17 cellular contexts compared by ENCODE assay signal in the genomic region with DNA sequence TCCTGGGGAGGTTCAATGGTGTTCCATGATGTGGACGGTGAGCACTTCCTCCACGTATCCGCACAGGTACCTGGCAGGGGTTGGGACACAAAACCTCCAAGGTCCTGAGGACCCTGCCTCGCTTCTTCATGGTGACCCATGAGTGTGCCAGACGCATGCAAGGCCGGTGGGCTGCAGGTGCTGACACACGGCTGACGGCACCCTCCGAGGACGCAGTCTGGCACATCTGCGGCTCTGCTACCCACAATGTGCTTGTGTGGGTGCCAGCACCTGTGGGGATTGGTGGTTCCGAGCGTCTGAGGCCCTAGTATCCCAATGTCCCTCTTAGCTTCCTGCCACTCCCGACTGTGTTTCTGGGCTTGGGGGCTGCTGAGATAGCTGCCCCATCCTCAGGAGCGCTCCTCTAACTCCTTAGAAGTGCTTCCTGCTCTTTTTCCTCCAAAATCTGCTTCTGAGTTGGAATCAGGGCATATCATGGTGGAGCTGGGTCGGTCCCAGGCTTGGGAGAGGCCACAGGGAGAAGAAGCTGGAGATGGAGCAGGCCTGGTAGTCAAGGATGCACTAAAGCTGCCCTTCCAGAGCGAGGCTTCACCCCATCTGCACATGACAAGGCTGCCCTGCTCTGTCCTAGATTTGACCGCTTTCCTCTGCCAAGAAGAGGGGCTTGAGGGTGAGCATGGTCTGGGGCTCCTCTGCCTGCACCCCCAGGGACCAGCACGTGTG. TPM values are rescaled to one million over a fixed set of nuclear protein-coding genes. Genes with fewer than 3 reads are reported as not detected.
DNase-seq lines count a peak whose midpoint lies in the region; ATAC-seq, FAIRE-seq and TF ChIP-seq lines count a peak whose summit lies in the region.
"Had no signal": no experiment of that assay in that cellular context is flagged by ENCODE, and none has a peak within 500 bp of the region (broad histone marks: within the 10 kb centered on the region; RNA-seq: fewer than 3 reads in every experiment).

No MANE protein-coding gene starts in this region.

- peaks cover 0 to 7% (median 0%) of the 10 kb centered on the region in 11 experiments; a peak in 2 of 22 replicates for H4K20me1 ChIP-seq in BLaER1 treated with 17β-estradiol and CSF1 and Interleukin-3, amounts not matched to agents 10 nM and 100 nM

- peaks cover 56% of the 10 kb centered on the region for H3K4me1 Mint-ChIP-seq in brain

- peak overlapping the region; percentile 54 to 100 (median 98) for H3K4me2 ChIP-seq in BLaER1 treated with 17β-estradiol and CSF1 and Interleukin-3, amounts not matched to agents 10 nM and 100 nM

- H3K27me3 ChIP-seq in BLaER1 treated with 17β-estradiol and CSF1 and Interleukin-3, amounts not matched to agents 10 nM and 100 nM = peaks cover 42 to 52% (median 44%) of the 10 kb centered on the region in 11 experiments
- no peaks in the 10 kb centered on the region for H3K27me3 ChIP-seq in right cardiac atrium (ENCODE audit: control insufficient read depth, insufficient read depth)
- H3K27me3 ChIP-seq in skeletal muscle tissue (ENCODE audit: control insufficient read depth in 3 of 3, insufficient read depth in 3 of 3, low read length in 3 of 3) = peaks cover 14 to 24% (median 23%) of the 10 kb centered on the region in 3 donors

- ATAC-seq in right cardiac atrium = no peak
- ATAC-seq: effector memory CD8-positive, alpha-beta T cell had no signal

- no peaks in the 10 kb centered on the region for H3K36me3 Mint-ChIP-seq in brain

- intact Hi-C loops in right cardiac atrium (cut with DNase I) = no loop called here

- H3K4me3 Mint-ChIP-seq in brain = peak overlapping the region; percentile 68 to 78 (median 69)

- peaks cover 46% of the 10 kb centered on the region for H3K27me3 Mint-ChIP-seq in brain

- DNase-seq in right cardiac atrium = peak; percentile 15 to 58 (median 52)
- DNase-seq in NOMO-1 (lab: John Stamatoyannopoulos, UW; ENCODE audit: unreplicated experiment in 2 of 2) = no peak
- DNase-seq in GM19238 (ENCODE audit: insufficient read length, low spot score) = no peak
- DNase-seq in RCC 7860 (ENCODE audit: low spot score) = no peak
- DNase-seq in Ammon's horn (ENCODE audit: low spot score) = no peak
- DNase-seq: activated CD8-positive, alpha-beta memory T cell treated with anti-CD3 and anti-CD28 coated beads for 24 hours; activated effector memory CD4-positive, alpha-beta T cell treated with Interleukin-2 at 50 U/mL for 16 hours; DMS153; effector memory CD8-positive, alpha-beta T cell; NCI-H1417 treated with DMSO at 0.1 percent for 48 hours had no signal

- H3K36me3 ChIP-seq in BLaER1 treated with 17β-estradiol and CSF1 and Interleukin-3, amounts not matched to agents 10 nM and 100 nM = no peaks in the 10 kb centered on the region
- H3K36me3 ChIP-seq in skeletal muscle tissue (ENCODE audit: control insufficient read depth in 3 of 3, insufficient read depth in 3 of 3, low read length in 3 of 3) = no peaks in the 10 kb centered on the region
- H3K36me3 ChIP-seq: HAP-1 had no signal

- H3K9ac ChIP-seq in BLaER1 treated with 17β-estradiol and CSF1 and Interleukin-3, amounts not matched to agents 10 nM and 100 nM = peak overlapping the region in 5 of 11 experiments; percentile 10 to 62 (median 39); a peak in 5 of 22 replicates
- peak overlapping the region in 1 of 3 donors; percentile 73 for H3K9ac ChIP-seq in skeletal muscle tissue (ENCODE audit: low read depth in 1 of 3, low read length in 3 of 3)

- peaks cover 0 to 6% (median 0%) of the 10 kb centered on the region in 5 experiments for H3K9me3 Mint-ChIP-seq in brain
- H3K9me3 Mint-ChIP-seq: effector memory CD8-positive, alpha-beta T cell had no signal

- FAIRE-seq in RCC 7860 (lab: Jason Lieb, UNC) = no peak
- FAIRE-seq: frontal cortex, islet of Langerhans had no signal

- WGBS in right cardiac atrium = 68% methylated on average over 19 of the region's 19 CpGs

- H3K9me3 ChIP-seq in BLaER1 treated with 17β-estradiol and CSF1 and Interleukin-3, amounts not matched to agents 10 nM and 100 nM (replicated peaks in 1 of 11) = no peaks in the 10 kb centered on the region
- no peaks in the 10 kb centered on the region for H3K9me3 ChIP-seq in right cardiac atrium (ENCODE audit: control insufficient read depth, low read length)
- H3K9me3 ChIP-seq in skeletal muscle tissue (ENCODE audit: control insufficient read depth in 3 of 3, low read length in 3 of 3) = no peaks in the 10 kb centered on the region
- H3K9me3 ChIP-seq: HAP-1 had no signal

- peaks cover 49 to 92% (median 81%) of the 10 kb centered on the region in 10 experiments for H3K4me1 ChIP-seq in BLaER1 treated with 17β-estradiol and CSF1 and Interleukin-3, amounts not matched to agents 10 nM and 100 nM
- H3K4me1 ChIP-seq in right cardiac atrium (ENCODE audit: control insufficient read depth, insufficient read depth, low read length) (peaks cover 9% of the 10 kb centered on the region), skeletal muscle tissue (ENCODE audit: control insufficient read depth in 3 of 3, insufficient read depth in 3 of 3, low read length in 3 of 3) (peaks cover 40 to 54% (median 41%) of the 10 kb centered on the region in 3 donors)

- peak overlapping the region in 2 of 11 experiments; percentile 7 to 64; a peak in 1 of 22 replicates for H3K27ac ChIP-seq in BLaER1 treated with 17β-estradiol and CSF1 and Interleukin-3, amounts not matched to agents 10 nM and 100 nM
- peak overlapping the region; percentile 50 for H3K27ac ChIP-seq in right cardiac atrium (ENCODE audit: low read length)
- H3K27ac ChIP-seq in skeletal muscle tissue (ENCODE audit: low read depth, low read length) = peak overlapping the region; percentile 65

- peak overlapping the region; percentile 14 to 75 (median 41) for H3K27ac Mint-ChIP-seq in brain
- H3K27ac Mint-ChIP-seq: effector memory CD8-positive, alpha-beta T cell had no signal

- H3K4me3 ChIP-seq in BLaER1 treated with 17β-estradiol and CSF1 and Interleukin-3, amounts not matched to agents 10 nM and 100 nM = no peak overlapping the region
- H3K4me3 ChIP-seq in right cardiac atrium (ENCODE audit: low read length) (peak overlapping the region; percentile 70), skeletal muscle tissue (ENCODE audit: low read length in 3 of 3) (peak overlapping the region; percentile 24 to 67 (median 32))
- H3K4me3 ChIP-seq: HAP-1 had no signal

- no peak for TF ChIP-seq CTCF in brain (conservative IDR thresholded peaks at IDR 0.05)

RNA-seq across cellular contexts. Expression of gene CYGB, which starts 1.6 kb away (rescaled TPM):
- polyA plus RNA-seq in brain (ENCODE audit: insufficient read depth, low read depth, low replicate concordance) (6.8 TPM), right cardiac atrium (58.7 TPM)
- total RNA-seq in right cardiac atrium (10 to 100 TPM; 46.6 to 83.9 (median 67.3) TPM), skeletal muscle tissue (8.9 TPM)

RNA-seq across cellular contexts. Expression of gene PRCD, which starts 3.9 kb away (rescaled TPM):
- polyA plus RNA-seq in brain (ENCODE audit: insufficient read depth, low read depth, low replicate concordance) (9.9 TPM), right cardiac atrium (9.8 TPM)
- total RNA-seq in right cardiac atrium (10 to 100 TPM in 3 of 4 donors, 1 to 10 TPM in 1; 6.1 to 11.6 (median 10.9) TPM), skeletal muscle tissue (0.52 TPM)
- total RNA-seq: NCI-H460 had no signal

RNA-seq across cellular contexts. Expression of gene RHBDF2, which starts 34.7 kb away (rescaled TPM):
- polyA plus RNA-seq in brain (ENCODE audit: insufficient read depth, low read depth, low replicate concordance) = 6.7 TPM
- total RNA-seq in right cardiac atrium = 10 to 100 TPM; 10.2 to 16.4 (median 12.8) TPM
- 11.2 TPM for polyA plus RNA-seq in right cardiac atrium
- total RNA-seq in skeletal muscle tissue = 3.7 TPM

RNA-seq across cellular contexts. Expression of gene ST6GALNAC2, which starts 49.7 kb away (rescaled TPM):
- polyA plus RNA-seq in brain (ENCODE audit: insufficient read depth, low read depth, low replicate concordance) (8.3 TPM), right cardiac atrium (4.2 TPM)
- total RNA-seq in right cardiac atrium (1 to 10 TPM; 4.0 to 5.8 (median 5.5) TPM), skeletal muscle tissue (2.6 TPM)
- total RNA-seq: frontal cortex had no signal

Comparison
In these comparisons a context has a peak if more than half of its experiments do, and no peak if none do; other contexts are left out.
1. H3K4me3 ChIP-seq: peak in right cardiac atrium (single experiment) and skeletal muscle tissue (3 of 3); none in BLaER1 treated with 17β-estradiol and CSF1 and Interleukin-3, amounts not matched to agents 10 nM and 100 nM (0 of 10).
2. DNase-seq: peak in right cardiac atrium (3 of 3); none in NOMO-1 (0 of 2), GM19238 (single experiment), RCC 7860 (single experiment) and Ammon's horn (single experiment).